9 cellular contexts compared by ENCODE assay signal in genomic region chr3:143081844-143082778, GRCh38.
DNase-seq lines count a peak whose midpoint lies in the region; ATAC-seq lines count a peak whose summit lies in the region.
"Had no signal": no experiment of that assay in that cellular context is flagged by ENCODE, and none has a peak within 500 bp of the region (broad histone marks: within the 10 kb centered on the region; RNA-seq: fewer than 3 reads in every experiment).

No MANE protein-coding gene starts in this region.

- H3K9ac ChIP-seq in BLaER1 treated with 17β-estradiol and CSF1 and Interleukin-3, amounts not matched to agents 10 nM and 100 nM: no peak overlapping the region

- peaks cover 0 to 20% (median 9%) of the 10 kb centered on the region in 11 experiments; a peak in 13 of 22 replicates for H3K9me3 ChIP-seq in BLaER1 treated with 17β-estradiol and CSF1 and Interleukin-3, amounts not matched to agents 10 nM and 100 nM (replicated peaks in 1 of 11)

- H4K20me1 ChIP-seq in BLaER1 treated with 17β-estradiol and CSF1 and Interleukin-3, amounts not matched to agents 10 nM and 100 nM: no peaks in the 10 kb centered on the region

- no peaks in the 10 kb centered on the region for H3K27me3 ChIP-seq in BLaER1 treated with 17β-estradiol and CSF1 and Interleukin-3, amounts not matched to agents 10 nM and 100 nM

- DNase-seq in OCI-M1 (lab: John Stamatoyannopoulos, UW) (peak; percentile 78), D341Med (ENCODE audit: low spot score) (no peak), NCI-H526 (lab: John Stamatoyannopoulos, UW) (no peak), NCI-H2081 (lab: John Stamatoyannopoulos, UW) (no peak)
- DNase-seq in effector CD4-positive, alpha-beta T cell: no peak
- DNase-seq: NCI-H510A had no signal

- no peaks in the 10 kb centered on the region for H3K36me3 ChIP-seq in BLaER1 treated with 17β-estradiol and CSF1 and Interleukin-3, amounts not matched to agents 10 nM and 100 nM

- H3K4me1 ChIP-seq in BLaER1 treated with 17β-estradiol and CSF1 and Interleukin-3, amounts not matched to agents 10 nM and 100 nM: peaks cover 0 to 45% (median 27%) of the 10 kb centered on the region in 10 experiments; a peak in 17 of 20 replicates

- ATAC-seq in GM18909 (IDR thresholded peaks at IDR 0.05; ENCODE audit: poor library complexity, unreplicated experiment): peak; percentile 88
- peak; percentile 76 for ATAC-seq in HG02970 (IDR thresholded peaks at IDR 0.05; ENCODE audit: low FRiP score, unreplicated experiment)

- H3K4me2 ChIP-seq in BLaER1 treated with 17β-estradiol and CSF1 and Interleukin-3, amounts not matched to agents 10 nM and 100 nM: peak overlapping the region in 8 of 11 experiments; percentile 15 to 76 (median 47); a peak in 13 of 22 replicates

- H3K4me3 ChIP-seq in BLaER1 treated with 17β-estradiol and CSF1 and Interleukin-3, amounts not matched to agents 10 nM and 100 nM: no peak overlapping the region

- peak overlapping the region in 4 of 11 experiments; percentile 1 to 49 (median 29); a peak in 6 of 22 replicates for H3K27ac ChIP-seq in BLaER1 treated with 17β-estradiol and CSF1 and Interleukin-3, amounts not matched to agents 10 nM and 100 nM
